ENCODE assay signal across 8 cellular contexts in the genomic region with DNA sequence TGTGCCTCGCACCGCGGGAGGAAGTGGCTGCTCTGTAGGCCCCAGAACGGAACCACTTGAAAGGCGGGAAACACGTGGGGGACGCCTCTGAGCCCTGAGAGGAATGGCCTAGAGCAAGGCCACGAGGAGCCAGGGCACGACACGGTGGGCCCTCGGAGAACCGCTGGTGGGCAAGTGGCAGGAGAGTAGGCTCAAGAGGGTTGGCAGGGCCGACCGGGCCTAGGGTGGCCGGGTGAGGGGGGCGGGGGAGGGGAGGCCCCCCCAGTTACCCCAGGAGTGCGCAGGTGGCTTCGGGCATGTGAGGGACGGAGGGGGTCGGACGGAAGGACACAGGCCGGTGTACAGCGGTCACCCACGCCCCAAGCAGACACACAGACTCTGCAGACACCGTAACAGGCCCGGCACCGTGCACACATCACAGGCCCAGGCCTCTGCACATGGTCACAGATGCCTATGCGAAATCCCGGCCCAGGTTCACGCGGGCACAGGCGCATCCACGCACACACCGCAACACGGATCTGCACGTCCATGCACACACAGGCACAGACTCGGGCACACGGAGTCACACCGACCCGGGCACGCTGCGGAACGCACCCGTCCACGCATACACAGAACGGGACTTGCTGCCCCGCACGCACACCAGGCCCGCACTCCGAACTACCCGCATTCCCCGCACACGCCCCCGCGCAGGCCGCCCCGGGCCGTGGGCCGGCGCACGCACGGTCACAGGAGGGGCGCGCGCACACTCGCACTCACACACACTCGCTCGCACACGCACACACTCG. TPM values are rescaled to one million over a fixed set of nuclear protein-coding genes. Genes with fewer than 3 reads are reported as not detected.
DNase-seq lines count a peak whose midpoint lies in the region; ATAC-seq and TF ChIP-seq lines count a peak whose summit lies in the region.

A gene with protein sequence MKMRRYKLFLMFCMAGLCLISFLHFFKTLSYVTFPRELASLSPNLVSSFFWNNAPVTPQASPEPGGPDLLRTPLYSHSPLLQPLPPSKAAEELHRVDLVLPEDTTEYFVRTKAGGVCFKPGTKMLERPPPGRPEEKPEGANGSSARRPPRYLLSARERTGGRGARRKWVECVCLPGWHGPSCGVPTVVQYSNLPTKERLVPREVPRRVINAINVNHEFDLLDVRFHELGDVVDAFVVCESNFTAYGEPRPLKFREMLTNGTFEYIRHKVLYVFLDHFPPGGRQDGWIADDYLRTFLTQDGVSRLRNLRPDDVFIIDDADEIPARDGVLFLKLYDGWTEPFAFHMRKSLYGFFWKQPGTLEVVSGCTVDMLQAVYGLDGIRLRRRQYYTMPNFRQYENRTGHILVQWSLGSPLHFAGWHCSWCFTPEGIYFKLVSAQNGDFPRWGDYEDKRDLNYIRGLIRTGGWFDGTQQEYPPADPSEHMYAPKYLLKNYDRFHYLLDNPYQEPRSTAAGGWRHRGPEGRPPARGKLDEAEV (plus strand): TSS at position 751 of the 785 bp plus-strand sequence. CDS start 30,336 bp downstream, outside the sequence.

- intact Hi-C loops in MCF 10A (cut with micrococcal nuclease) = no loop called here

- H3K27me3 ChIP-seq in lung (ENCODE audit: control insufficient read depth, insufficient read depth) = no peaks in the 10 kb centered on the region

- TF ChIP-seq CTCF in lung (IDR thresholded peaks at IDR 0.05; ENCODE audit: control extremely low read depth, extremely low read depth) (no peak), MCF 10A (IDR thresholded peaks at IDR 0.05; ENCODE audit: unreplicated experiment) (no peak)

- H3K36me3 ChIP-seq in lung (ENCODE audit: control insufficient read depth in 2 of 2, insufficient read depth in 2 of 2, low read length in 2 of 2) = no peaks in the 10 kb centered on the region

- no peaks in the 10 kb centered on the region for H3K4me1 Mint-ChIP-seq in MCF 10A (ENCODE audit: insufficient read depth, unreplicated experiment)

- CTCF ChIA-PET in MCF 10A (lab: Yijun Ruan, JAX) = no interaction called here

- H3K4me1 ChIP-seq in lung (ENCODE audit: control insufficient read depth in 2 of 2, insufficient read depth in 2 of 2, low read length in 2 of 2) = peaks cover 0 to 8% of the 10 kb centered on the region in 2 donors

- H3K4me3 ChIP-seq in lung = peak within 1 kb of the TSS; percentile 27

- DNase-seq in activated gamma-delta T cell treated with Interleukin-2 at 50 U/mL for 16 hours (peak; percentile 49), activated gamma-delta T cell (lab: John Stamatoyannopoulos, UW) (no peak), astrocyte of the hippocampus (ENCODE audit: low read depth, low spot score) (peak; percentile 13), lung (ENCODE audit: low spot score) (no peak), ureter (ENCODE audit: low spot score) (no peak), NCI-H2081 (lab: John Stamatoyannopoulos, UW) (no peak), CD1c-positive myeloid dendritic cell (ENCODE audit: extremely low spot score) (no peak), MCF 10A (ENCODE audit: unreplicated experiment) (no peak)

- POLR2A ChIA-PET in MCF 10A (lab: Yijun Ruan, JAX) = no interaction called here

- no peak for ATAC-seq in lung (ENCODE audit: insufficient read depth, low FRiP score)

- BruUV-seq in MCF 10A (replicated peaks; lab: Mats Ljungman, UMichigan) = no TSS peak

- no peaks in the 10 kb centered on the region for H3K36me3 Mint-ChIP-seq in MCF 10A (ENCODE audit: insufficient read depth, unreplicated experiment)

- H3K9me3 Mint-ChIP-seq in MCF 10A (ENCODE audit: unreplicated experiment) = no peaks in the 10 kb centered on the region

- 51 to 60% methylated on average over 58 to 70 of the region's 70 CpGs for WGBS in lung, 2 donors

- H3K27ac ChIP-seq in lung (ENCODE audit: low read depth in 1 of 2, low read length in 1 of 2) = peak within 1 kb of the TSS; percentile 15 to 25

- peaks cover 28% of the 10 kb centered on the region for H3K27me3 Mint-ChIP-seq in MCF 10A (ENCODE audit: insufficient read depth, unreplicated experiment)

- H3K9me3 ChIP-seq in lung (ENCODE audit: control insufficient read depth in 2 of 2, insufficient read depth in 1 of 2, low read length in 1 of 2) = no peaks in the 10 kb centered on the region

- no peak within 1 kb of the TSS for H3K4me3 Mint-ChIP-seq in MCF 10A (ENCODE audit: unreplicated experiment)

- H3K27ac Mint-ChIP-seq in MCF 10A (ENCODE audit: low read depth, unreplicated experiment) = no peak within 1 kb of the TSS

RNA-seq across cellular contexts. Expression of the gene that starts here (rescaled TPM):
- total RNA-seq in lung (10 to 100 TPM in 1 of 2 donors, 1 to 10 TPM in 1; 5.8 to 19.4 TPM), ureter (12.9 TPM), MCF 10A (2022) (not detected in 2 replicates)
- 1 to 10 TPM; 5.6 to 6.0 TPM for polyA plus RNA-seq in lung

Comparison
In these comparisons a context has a peak if more than half of its experiments do, and no peak if none do; other contexts are left out.
1. DNase-seq: peak in activated gamma-delta T cell treated with Interleukin-2 at 50 U/mL for 16 hours (single experiment) and astrocyte of the hippocampus (single experiment); none in activated gamma-delta T cell (single experiment), lung (single experiment), ureter (single experiment), NCI-H2081 (0 of 2), CD1c-positive myeloid dendritic cell (single experiment) and MCF 10A (single experiment).